ENCODE assay signal across 32 cellular contexts in genomic region chr19:8429826-8430225, GRCh38.
"Had no signal": no experiment of that assay in that cellular context is flagged by ENCODE, and none has a peak within 500 bp of the region (broad histone marks: within the 10 kb centered on the region; RNA-seq: fewer than 3 reads in every experiment).

No MANE protein-coding gene starts in this region.

- H3K27me3 ChIP-seq: adrenal gland, ascending aorta, body of pancreas, brain microvascular endothelial cell, breast epithelium, cardiac muscle cell had no signal

- H3K27ac ChIP-seq: adrenal gland, ascending aorta, body of pancreas, brain microvascular endothelial cell, breast epithelium, cardiac muscle cell had no signal

- H3K4me3 ChIP-seq: adrenal gland, ascending aorta, body of pancreas, breast epithelium, cardiac muscle cell had no signal

- H3K36me3 ChIP-seq: breast epithelium, cardiac muscle cell had no signal

- H3K9me3 ChIP-seq: adrenal gland, ascending aorta, body of pancreas, breast epithelium had no signal

- DNase-seq: activated effector memory CD4-positive, alpha-beta T cell treated with anti-CD3 and anti-CD28 coated beads, Interleukin-2, amount 50 U/mL, for 16 hours; activated effector memory CD4-positive, alpha-beta T cell treated with Interleukin-2 at 50 U/mL for 16 hours; activated gamma-delta T cell; activated gamma-delta T cell treated with Interleukin-2 at 50 U/mL for 16 hours; activated naive CD4-positive, alpha-beta T cell; activated naive CD4-positive, alpha-beta T cell treated with anti-CD3 and anti-CD28 coated beads for 36 hours; activated naive CD4-positive, alpha-beta T cell treated with anti-CD3 and anti-CD28 coated beads, Interleukin-2, amount 10 ng/mL, durations not matched to agents 7 days and 5 days; activated naive CD4-positive, alpha-beta T cell treated with anti-CD3 and anti-CD28 coated beads, Interleukin-2, amount 50 U/mL, for 16 hours; activated naive CD4-positive, alpha-beta T cell treated with Interleukin-2 at 50 U/mL for 16 hours; activated naive CD8-positive, alpha-beta T cell treated with anti-CD3 and anti-CD28 coated beads for 36 hours; activated naive CD8-positive, alpha-beta T cell treated with anti-CD3 and anti-CD28 coated beads, Interleukin-2, amount 10 ng/mL, durations not matched to agents 7 days and 5 days; activated naive CD8-positive, alpha-beta T cell treated with anti-CD3 and anti-CD28 coated beads, Interleukin-2, amount 50 U/mL, for 24 hours; activated T-cell treated with anti-CD3 and anti-CD28 coated beads, Interleukin-2, amount 50 U/mL, for 4 hours; activated T-cell treated with anti-CD3 and anti-CD28 coated beads, Interleukin-2, amount 50 U/mL, for 48 hours; activated T-cell treated with anti-CD3 and anti-CD28 coated beads, Interleukin-2, amount 50 U/mL, for 72 hours; adrenal gland; amniotic stem cell; amygdala; anterior cingulate cortex; aorta; body of pancreas; brain microvascular endothelial cell; caudate nucleus; central memory CD4-positive, alpha-beta T cell; cerebellar nuclear complex had no signal

- FAIRE-seq: astrocyte, bronchial epithelial cell had no signal

- ATAC-seq: activated naive CD4-positive, alpha-beta T cell treated with anti-CD3 and anti-CD28 coated beads, Interleukin-2, amount 50 U/mL, for 72 hours; activated naive CD8-positive, alpha-beta T cell treated with anti-CD3 and anti-CD28 coated beads, Interleukin-2, amount 50 U/mL, for 24 hours; activated T-cell treated with anti-CD3 and anti-CD28 coated beads, Interleukin-2, amount 50 U/mL, for 4 hours; activated T-cell treated with anti-CD3 and anti-CD28 coated beads, Interleukin-2, amount 50 U/mL, for 72 hours; activated T-helper 17 cell treated with anti-CD3 and anti-CD28 coated beads, Interleukin-2, amount 50 U/mL, for 72 hours; body of pancreas had no signal

- H3K4me1 ChIP-seq: breast epithelium had no signal
